Comparison of ENCODE assay signal across 27 cellular contexts in the genomic region with DNA sequence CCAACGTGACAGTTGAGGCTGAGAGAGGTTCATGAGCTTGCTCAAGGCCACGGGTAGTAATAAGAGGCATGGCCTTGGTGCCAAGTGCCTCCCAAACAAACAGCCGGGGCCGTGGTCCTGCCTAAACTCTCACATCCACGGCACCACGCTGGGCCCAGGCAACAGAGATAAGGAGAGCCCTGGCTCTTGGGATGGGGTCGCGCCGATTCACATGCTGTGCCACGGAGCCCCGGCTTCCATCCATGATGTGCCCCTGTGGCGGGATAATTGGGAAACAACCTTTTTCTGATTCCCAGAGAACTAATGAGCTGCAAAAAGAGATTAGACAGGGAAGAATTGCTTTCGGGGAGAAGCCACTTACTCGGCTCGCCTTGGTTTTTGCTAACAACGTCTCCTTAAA. TPM values are rescaled to one million over a fixed set of nuclear protein-coding genes. Genes with fewer than 3 reads are reported as not detected.
DNase-seq lines count a peak whose midpoint lies in the region; ATAC-seq, FAIRE-seq and TF ChIP-seq lines count a peak whose summit lies in the region.
"Had no signal": no experiment of that assay in that cellular context is flagged by ENCODE, and none has a peak within 500 bp of the region (broad histone marks: within the 10 kb centered on the region; RNA-seq: fewer than 3 reads in every experiment).

No MANE protein-coding gene starts in this region.

- H3K9me3 ChIP-seq in left ventricle myocardium inferior (replicated peaks) (no peaks in the 10 kb centered on the region), heart left ventricle (no peaks in the 10 kb centered on the region), kidney (ENCODE audit: control insufficient read depth in 1 of 2, low read length in 2 of 2) (no peaks in the 10 kb centered on the region), neuronal stem cell (replicated peaks in 1 of 2; ENCODE audit: control insufficient read depth in 2 of 2, insufficient read depth in 1 of 2, low read depth in 1 of 2, low read length in 2 of 2) (peaks cover 0 to 2% of the 10 kb centered on the region in 2 donors), spleen (no peaks in the 10 kb centered on the region)
- H3K9me3 ChIP-seq: A549; BE2C; BLaER1 treated with 17β-estradiol and CSF1 and Interleukin-3, amounts not matched to agents 10 nM and 100 nM; HAP-1 had no signal

- H2AK5ac ChIP-seq in neuronal stem cell (ENCODE audit: low read depth, low read length) = no peak overlapping the region

- no peak overlapping the region for H2BK5ac ChIP-seq in neuronal stem cell (ENCODE audit: low read length)

- intact Hi-C loops in left ventricle myocardium inferior (cut with micrococcal nuclease) = no loop called here
- intact Hi-C loops in heart left ventricle (cut with DNase I) = no loop called here
- intact Hi-C loops in kidney (cut with DNase I) = no loop called here
- intact Hi-C loops in spleen (cut with DNase I; ENCODE audit: low total_unique reads) = no loop called here

- peaks cover 1% of the 10 kb centered on the region for H3K79me1 ChIP-seq in neuronal stem cell (ENCODE audit: low read depth, low read length)

- no peak overlapping the region for H2BK120ac ChIP-seq in neuronal stem cell (ENCODE audit: low read depth, low read length)

- WGBS in heart left ventricle, 4 donors = 82 to 87% (median 84%) methylated on average over 15 to 16 of the region's 16 CpGs
- WGBS in neuronal stem cell (ENCODE audit: extremely low coverage in 2 of 2, insufficient read length in 2 of 2, insufficient replicate concordance in 1 of 2), 2 donors = no CpG with 5 or more reads among the region's 16 CpGs
- WGBS in spleen, 5 donors = 86 to 90% (median 88%) methylated on average over 12 to 16 of the region's 16 CpGs

- no peak for FAIRE-seq in kidney (lab: Jason Lieb, UNC)
- FAIRE-seq: A549, D721Med, GM12878, H54 had no signal

- H4K8ac ChIP-seq in neuronal stem cell (ENCODE audit: low read depth, low read length) = no peak overlapping the region

- no peak overlapping the region for H2BK12ac ChIP-seq in neuronal stem cell (ENCODE audit: low read length)

- H3K4me2 ChIP-seq in neuronal stem cell (ENCODE audit: insufficient read depth, low read length, poor library complexity, severe bottlenecking) = no peak overlapping the region
- H3K4me2 ChIP-seq: A549 had no signal

- H3K14ac ChIP-seq in neuronal stem cell (ENCODE audit: low read length) = no peak overlapping the region

- H2BK15ac ChIP-seq in neuronal stem cell (ENCODE audit: low read length) = no peak overlapping the region

- ATAC-seq in heart left ventricle = no peak
- ATAC-seq in GM18861 (IDR thresholded peaks at IDR 0.05; ENCODE audit: unreplicated experiment) = no peak
- ATAC-seq: A549, GM12878 had no signal

- peaks cover 7% of the 10 kb centered on the region for H3K4me1 ChIP-seq in left ventricle myocardium inferior
- no peaks in the 10 kb centered on the region for H3K4me1 ChIP-seq in heart left ventricle
- peaks cover 0 to 4% of the 10 kb centered on the region in 2 donors for H3K4me1 ChIP-seq in kidney (ENCODE audit: control insufficient read depth in 1 of 2, insufficient read depth in 1 of 2, low read depth in 1 of 2, low read length in 2 of 2)
- peaks cover 3 to 11% of the 10 kb centered on the region in 2 donors for H3K4me1 ChIP-seq in neuronal stem cell (ENCODE audit: control insufficient read depth in 2 of 2, insufficient read depth in 1 of 2, low read depth in 1 of 2, low read length in 2 of 2)
- H3K4me1 ChIP-seq in spleen = peaks cover 0 to 25% (median 4%) of the 10 kb centered on the region in 6 donors
- H3K4me1 ChIP-seq: A549, BE2C, HAP-1 had no signal

- no peaks in the 10 kb centered on the region for H3K36me3 ChIP-seq in left ventricle myocardium inferior
- H3K36me3 ChIP-seq in heart left ventricle = no peaks in the 10 kb centered on the region
- H3K36me3 ChIP-seq in kidney (ENCODE audit: control insufficient read depth in 1 of 2, insufficient read depth in 2 of 2, low read length in 2 of 2) = no peaks in the 10 kb centered on the region
- H3K36me3 ChIP-seq in neuronal stem cell (replicated peaks in 1 of 2; ENCODE audit: control insufficient read depth in 2 of 2, insufficient read depth in 2 of 2, low read length in 2 of 2) = no peaks in the 10 kb centered on the region
- peaks cover 0 to 4% (median 0%) of the 10 kb centered on the region in 6 donors for H3K36me3 ChIP-seq in spleen
- H3K36me3 ChIP-seq: BE2C; BLaER1 treated with 17β-estradiol and CSF1 and Interleukin-3, amounts not matched to agents 10 nM and 100 nM; HAP-1 had no signal

- no peak overlapping the region for H3K4me3 ChIP-seq in left ventricle myocardium inferior
- no peak overlapping the region for H3K4me3 ChIP-seq in heart left ventricle
- no peak overlapping the region for H3K4me3 ChIP-seq in kidney (ENCODE audit: low read length in 2 of 2)
- H3K4me3 ChIP-seq in neuronal stem cell (ENCODE audit: low read length in 2 of 2) = no peak overlapping the region
- H3K4me3 ChIP-seq in spleen = no peak overlapping the region
- H3K4me3 ChIP-seq: A549; BLaER1 treated with 17β-estradiol and CSF1 and Interleukin-3, amounts not matched to agents 10 nM and 100 nM; GM12878; HAP-1 had no signal

- H3K9ac ChIP-seq in kidney (ENCODE audit: low read length in 2 of 2) (no peak overlapping the region), neuronal stem cell (ENCODE audit: low read depth, low read length, poor library complexity) (no peak overlapping the region)
- H3K9ac ChIP-seq: BLaER1 treated with 17β-estradiol and CSF1 and Interleukin-3, amounts not matched to agents 10 nM and 100 nM had no signal

- H3K4ac ChIP-seq in neuronal stem cell (ENCODE audit: low read length) = no peak overlapping the region

- no peak overlapping the region for H4K91ac ChIP-seq in neuronal stem cell (ENCODE audit: low read depth, low read length, poor library complexity)

- TF ChIP-seq POLR2A in heart left ventricle (IDR thresholded peaks at IDR 0.05) (no peak), spleen (IDR thresholded peaks at IDR 0.05) (no peak)

- TF ChIP-seq CTCF in left ventricle myocardium inferior (IDR thresholded peaks at IDR 0.05; ENCODE audit: borderline replicate concordance) (no peak), heart left ventricle (IDR thresholded peaks at IDR 0.05) (no peak), kidney (IDR thresholded peaks at IDR 0.05; ENCODE audit: borderline replicate concordance, extremely low read depth, insufficient read depth) (no peak), spleen (IDR thresholded peaks at IDR 0.05 in 8 of 11, conservative IDR thresholded peaks at IDR 0.05 in 3 of 11) (no peak)

- DNase-seq in left ventricle myocardium inferior (peak; percentile 5), heart left ventricle (no peak), kidney (peak; percentile 43), neuronal stem cell (ENCODE audit: low spot score) (no peak), spleen (peak; percentile 71), NCI-H526 (lab: John Stamatoyannopoulos, UW) (no peak), NOMO-1 (lab: John Stamatoyannopoulos, UW; ENCODE audit: unreplicated experiment in 2 of 2) (no peak)
- DNase-seq: 8988T; ACHN; AML-193; BE2C; CD4-positive, alpha-beta T cell; CD8-positive, alpha-beta memory T cell; DMS 273 treated with DMSO at 0.1 percent for 48 hours; DMS79; EL; GDM1; GOT3; HFFc6 had no signal

- no peak overlapping the region for H3K18ac ChIP-seq in neuronal stem cell (ENCODE audit: low read length)

- no peak overlapping the region for H3K27ac ChIP-seq in left ventricle myocardium inferior (replicated peaks)
- no peak overlapping the region for H3K27ac ChIP-seq in heart left ventricle
- H3K27ac ChIP-seq in kidney (ENCODE audit: low read depth in 2 of 2, low read length in 2 of 2) = no peak overlapping the region
- H3K27ac ChIP-seq in neuronal stem cell (replicated peaks; ENCODE audit: low read length) = no peak overlapping the region
- H3K27ac ChIP-seq in spleen = no peak overlapping the region
- H3K27ac ChIP-seq: A549; BLaER1 treated with 17β-estradiol and CSF1 and Interleukin-3, amounts not matched to agents 10 nM and 100 nM had no signal

- H3K27me3 ChIP-seq in left ventricle myocardium inferior (ENCODE audit: low read depth) = peaks cover 8% of the 10 kb centered on the region
- H3K27me3 ChIP-seq in heart left ventricle = no peaks in the 10 kb centered on the region
- H3K27me3 ChIP-seq in neuronal stem cell (ENCODE audit: control insufficient read depth in 3 of 3, insufficient read depth in 3 of 3, low read depth in 1 of 3, low read length in 3 of 3) = peaks cover 0 to 36% (median 7%) of the 10 kb centered on the region in 3 experiments
- H3K27me3 ChIP-seq in spleen (replicated peaks in 1 of 7) = no peaks in the 10 kb centered on the region
- H3K27me3 ChIP-seq: BE2C; BLaER1 treated with 17β-estradiol and CSF1 and Interleukin-3, amounts not matched to agents 10 nM and 100 nM had no signal

- H2AFZ ChIP-seq in neuronal stem cell (ENCODE audit: low read length) = no peak overlapping the region

- peak overlapping the region; percentile 37 for H3K23ac ChIP-seq in neuronal stem cell (ENCODE audit: low read depth, low read length, poor library complexity)

RNA-seq across cellular contexts. Expression of gene TP53AIP1, which starts 22.0 kb away (rescaled TPM):
- not detected for total RNA-seq in left ventricle myocardium inferior
- not detected for total RNA-seq in heart left ventricle
- polyA plus RNA-seq in heart left ventricle = under 1 TPM in 1 of 2 donors, not detected in 1; 0.01 TPM
- total RNA-seq in kidney = 0.82 TPM
- 5.3 TPM for polyA plus RNA-seq in kidney (ENCODE audit: insufficient read depth, low read depth, low replicate concordance)
- not detected for polyA plus RNA-seq in neuronal stem cell (2013, experiment 1 of 2)
- 0.11 TPM for polyA plus RNA-seq in neuronal stem cell (2013, experiment 2 of 2)
- under 1 TPM in 2 of 7 donors, not detected in 5; 0.11 to 0.14 TPM for total RNA-seq in spleen
- polyA plus RNA-seq in spleen = under 1 TPM in 2 of 3 donors, not detected in 1; 0.03 to 0.13 TPM
- total RNA-seq: CD8-positive, alpha-beta memory T cell; GM12878; HFFc6 had no signal
- polyA plus RNA-seq: CD14-positive monocyte; CD8-positive, alpha-beta memory T cell had no signal

RNA-seq across cellular contexts. Expression of gene KCNJ5, which starts 29.5 kb away (rescaled TPM):
- total RNA-seq in left ventricle myocardium inferior (5.4 TPM), heart left ventricle (10 to 100 TPM in 2 of 9 donors, 1 to 10 TPM in 7; 3.3 to 29.4 (median 7.2) TPM), kidney (6.5 TPM), spleen (10 to 100 TPM in 6 of 7 donors, 1 to 10 TPM in 1; 4.8 to 45.4 (median 17.4) TPM)
- polyA plus RNA-seq in heart left ventricle (1 to 10 TPM; 1.4 to 3.0 TPM), kidney (ENCODE audit: insufficient read depth, low read depth, low replicate concordance) (5.7 TPM), spleen (1 to 10 TPM in 1 of 3 donors, under 1 TPM in 2; 0.42 to 4.5 (median 0.74) TPM)
- polyA plus RNA-seq in neuronal stem cell (2013, experiment 1 of 2) = 0.21 TPM
- polyA plus RNA-seq in neuronal stem cell (2013, experiment 2 of 2) = 0.21 TPM
- total RNA-seq: GM12878, HFFc6 had no signal
- polyA plus RNA-seq: CD14-positive monocyte; CD8-positive, alpha-beta memory T cell had no signal

RNA-seq across cellular contexts. Expression of gene KCNJ1, which starts 53.6 kb away (rescaled TPM):
- not detected for total RNA-seq in left ventricle myocardium inferior
- total RNA-seq in heart left ventricle = under 1 TPM in 4 of 9 donors, not detected in 5; 0.16 to 0.50 (median 0.31) TPM
- under 1 TPM in 1 of 2 donors, not detected in 1; 0.08 TPM for polyA plus RNA-seq in heart left ventricle
- total RNA-seq in kidney = 175 TPM
- polyA plus RNA-seq in kidney (ENCODE audit: insufficient read depth, low read depth, low replicate concordance) = 355 TPM
- 0.07 TPM for polyA plus RNA-seq in neuronal stem cell (2013, experiment 1 of 2)
- polyA plus RNA-seq in neuronal stem cell (2013, experiment 2 of 2) = 0.07 TPM
- total RNA-seq in spleen = not detected
- polyA plus RNA-seq in spleen = under 1 TPM; 0.02 to 0.09 (median 0.03) TPM
- total RNA-seq: CD8-positive, alpha-beta memory T cell; GM12878; HFFc6 had no signal
- polyA plus RNA-seq: CD8-positive, alpha-beta memory T cell; GM12878 had no signal

Comparison
In these comparisons a context has a peak if more than half of its experiments do, and no peak if none do; other contexts are left out.
1. DNase-seq: peak in left ventricle myocardium inferior (single experiment), kidney (single experiment) and spleen (single experiment); none in heart left ventricle (0 of 5), neuronal stem cell (single experiment), NCI-H526 (0 of 2) and NOMO-1 (0 of 2).
2. RNA of gene KCNJ1, which starts 53.6 kb away (total RNA-seq): 175 TPM in kidney (single experiment); not detected in left ventricle myocardium inferior (single experiment), 0.16 to 0.50 TPM in heart left ventricle and not detected in spleen; every median in the first group is over 100 times any median in the second.